Comparison of ENCODE assay signal across 19 cellular contexts in the genomic region with DNA sequence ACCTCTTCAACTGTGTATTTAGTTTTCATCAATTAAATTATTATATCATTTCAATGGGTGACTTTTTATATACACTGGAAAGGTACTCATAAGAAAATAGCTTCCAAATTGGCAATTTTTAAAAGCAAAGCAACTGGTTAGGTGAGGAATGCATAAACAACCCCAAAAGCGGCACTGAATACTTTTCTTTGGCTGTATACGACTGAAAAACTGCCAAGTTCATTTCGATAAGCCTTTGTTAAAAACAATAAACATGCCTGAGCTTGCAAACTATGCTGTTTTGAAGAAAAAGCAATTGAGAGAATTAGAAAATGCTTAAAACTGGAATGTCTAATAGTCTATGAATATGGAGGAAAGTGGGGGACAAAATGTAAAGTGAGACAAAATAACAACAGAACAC. TPM values are rescaled to one million over a fixed set of nuclear protein-coding genes. Genes with fewer than 3 reads are reported as not detected.
A peak's percentile ranks its signal among the peaks of the same experiment; 100 is the strongest.
DNase-seq lines count a peak whose midpoint lies in the region; FAIRE-seq and TF ChIP-seq lines count a peak whose summit lies in the region.
"Had no signal": no experiment of that assay in that cellular context is flagged by ENCODE, and none has a peak within 500 bp of the region (broad histone marks: within the 10 kb centered on the region; RNA-seq: fewer than 3 reads in every experiment).

No MANE protein-coding gene starts in this region.

- H3K4me1 Mint-ChIP-seq in MCF 10A (ENCODE audit: insufficient read depth, unreplicated experiment), result peaks cover 13% of the 10 kb centered on the region

- dilution Hi-C loops in keratinocyte (cut with MboI; ENCODE audit: extremely low pct_ligation_motif_present, low sequenced_read_pairs), result no loop called here

- H3K9me3 Mint-ChIP-seq in MCF 10A (ENCODE audit: unreplicated experiment), result no peaks in the 10 kb centered on the region
- H3K9me3 Mint-ChIP-seq: H9 had no signal

- H4K20me1 ChIP-seq in keratinocyte (ENCODE audit: control insufficient read depth, extremely low read depth, insufficient read depth, low read length), result no peaks in the 10 kb centered on the region
- H4K20me1 ChIP-seq: BLaER1 had no signal

- no peaks in the 10 kb centered on the region for H3K4me1 ChIP-seq in breast epithelium
- peaks cover 14% of the 10 kb centered on the region for H3K4me1 ChIP-seq in keratinocyte (ENCODE audit: control insufficient read depth, extremely low read depth, insufficient read depth, low read length)
- H3K4me1 ChIP-seq: BLaER1 had no signal

- H3K4me2 ChIP-seq in keratinocyte (ENCODE audit: control insufficient read depth, extremely low read depth, insufficient read depth, low read depth, low read length), result peak overlapping the region; percentile 22
- H3K4me2 ChIP-seq: BLaER1 had no signal

- H3K9ac ChIP-seq in keratinocyte (ENCODE audit: control insufficient read depth, extremely low read depth, insufficient read depth, low read length), result no peak overlapping the region
- H3K9ac ChIP-seq: BLaER1 had no signal

- TF ChIP-seq CTCF in MCF 10A (IDR thresholded peaks at IDR 0.05; ENCODE audit: unreplicated experiment) (no peak), breast epithelium (IDR thresholded peaks at IDR 0.05) (no peak), bronchial epithelial cell (IDR thresholded peaks at IDR 0.05; ENCODE audit: insufficient read depth, low read length, severe bottlenecking) (no peak), keratinocyte (optimal IDR thresholded peaks at IDR 0.05 in 1 of 3, IDR thresholded peaks at IDR 0.05 in 1 of 3, conservative IDR thresholded peaks at IDR 0.05 in 1 of 3; ENCODE audit: extremely low read depth in 1 of 3, insufficient read depth in 2 of 3, low read length in 3 of 3) (no peak)

- no TSS peak for BruUV-seq in MCF 10A (replicated peaks; lab: Mats Ljungman, UMichigan)

- TF ChIP-seq POLR2A in breast epithelium (IDR thresholded peaks at IDR 0.05), result no peak

- DNase-seq in MCF 10A (ENCODE audit: unreplicated experiment) (no peak), breast epithelium (ENCODE audit: low spot score in 2 of 2) (no peak), bronchial epithelial cell (ENCODE audit: low read depth) (peak; percentile 63), keratinocyte (ENCODE audit: low read depth, low spot score) (no peak), activated gamma-delta T cell treated with Interleukin-2 at 50 U/mL for 16 hours (no peak), DMS153 treated with DMSO at 0.1 percent for 48 hours (lab: John Stamatoyannopoulos, UW; ENCODE audit: unreplicated experiment) (no peak), NCI-H2196 (lab: John Stamatoyannopoulos, UW; ENCODE audit: unreplicated experiment) (no peak)
- DNase-seq: 8988T; CD4-positive, alpha-beta memory T cell; DMS53; DND-41; EL; H9 had no signal

- peak overlapping the region; percentile 33 for H3K4me3 Mint-ChIP-seq in MCF 10A (ENCODE audit: unreplicated experiment)
- H3K4me3 Mint-ChIP-seq: H9 had no signal

- no peak overlapping the region for H3K27ac Mint-ChIP-seq in MCF 10A (ENCODE audit: low read depth, unreplicated experiment)
- H3K27ac Mint-ChIP-seq: CD14-positive monocyte; CD4-positive, alpha-beta memory T cell; H9 had no signal

- H3K36me3 Mint-ChIP-seq in MCF 10A (ENCODE audit: insufficient read depth, unreplicated experiment), result no peaks in the 10 kb centered on the region
- H3K36me3 Mint-ChIP-seq: CD4-positive, alpha-beta memory T cell had no signal

- H3K27ac ChIP-seq in breast epithelium (no peak overlapping the region), keratinocyte (ENCODE audit: control insufficient read depth, insufficient read depth, low read length) (no peak overlapping the region)
- H3K27ac ChIP-seq: BLaER1 had no signal

- H3K27me3 ChIP-seq in breast epithelium (peaks cover 7 to 42% of the 10 kb centered on the region in 2 donors), bronchial epithelial cell (ENCODE audit: control insufficient read depth, insufficient read depth, low read length) (peaks cover 12% of the 10 kb centered on the region), keratinocyte (ENCODE audit: control insufficient read depth, extremely low read depth, insufficient read depth, low read length) (peaks cover 30% of the 10 kb centered on the region)
- H3K27me3 ChIP-seq: BLaER1 had no signal

- H3K9me3 ChIP-seq in breast epithelium, result no peaks in the 10 kb centered on the region
- no peaks in the 10 kb centered on the region for H3K9me3 ChIP-seq in keratinocyte (ENCODE audit: control insufficient read depth, low read depth, low read length)

- POLR2A ChIA-PET in MCF 10A (lab: Yijun Ruan, JAX), result interaction anchor here (0.6 to 3.8 kb wide), 16 partner anchors 9 to 684 kb away, joined by 3 to 36 read pairs (median 4); partner anchors contain the start of gene KIF20B

- CTCF ChIA-PET in MCF 10A (lab: Yijun Ruan, JAX), result interaction anchor here (0.6 to 1.2 kb wide), 2 partner anchors 19 to 54 kb away, joined by 3 read pairs; no protein-coding TSS in a partner anchor

- no peak overlapping the region for H3K4me3 ChIP-seq in breast epithelium
- no peak overlapping the region for H3K4me3 ChIP-seq in bronchial epithelial cell (ENCODE audit: low read depth, low read length)
- H3K4me3 ChIP-seq in keratinocyte (ENCODE audit: control insufficient read depth in 2 of 3, extremely low read depth in 1 of 3, insufficient read depth in 2 of 3, low read depth in 1 of 3, low read length in 3 of 3), result no peak overlapping the region
- H3K4me3 ChIP-seq: BLaER1, GM12878 had no signal

- no peaks in the 10 kb centered on the region for H3K27me3 Mint-ChIP-seq in MCF 10A (ENCODE audit: insufficient read depth, unreplicated experiment)

- intact Hi-C loops in MCF 10A (cut with micrococcal nuclease) (no loop called here), breast epithelium (cut with DNase I; ENCODE audit: low total_unique reads) (no loop called here)

- no peaks in the 10 kb centered on the region for H3K79me2 ChIP-seq in keratinocyte (ENCODE audit: control insufficient read depth, insufficient read depth, low read length)

- FAIRE-seq in bronchial epithelial cell (lab: Jason Lieb, UNC) (no peak), keratinocyte (lab: Jason Lieb, UNC) (peak; percentile 80)
- FAIRE-seq: GM12878, GM19239, H1 had no signal

- no peaks in the 10 kb centered on the region for H3K9me1 ChIP-seq in keratinocyte (ENCODE audit: control insufficient read depth, extremely low read depth, insufficient read depth, low read length)

- H2AFZ ChIP-seq in keratinocyte (ENCODE audit: control insufficient read depth, low read length), result no peak overlapping the region

- H3K36me3 ChIP-seq in breast epithelium, result no peaks in the 10 kb centered on the region
- no peaks in the 10 kb centered on the region for H3K36me3 ChIP-seq in bronchial epithelial cell (ENCODE audit: control insufficient read depth, insufficient read depth, low read length)
- H3K36me3 ChIP-seq in keratinocyte (ENCODE audit: control insufficient read depth in 2 of 2, extremely low read depth in 1 of 2, insufficient read depth in 2 of 2, low read length in 2 of 2), result no peaks in the 10 kb centered on the region
- H3K36me3 ChIP-seq: BLaER1 had no signal

RNA-seq across cellular contexts. Expression of gene SLC16A12, which starts 2.9 kb away (rescaled TPM):
- total RNA-seq in MCF 10A (2022) (0.09 and 0.10 TPM in 2 replicates), breast epithelium (1 to 10 TPM; 2.6 to 4.8 (median 3.4) TPM), bronchial epithelial cell (not detected in 2 replicates)
- 0.09 to 0.10 TPM (median 0.10 TPM) in 3 replicates for polyA plus RNA-seq in keratinocyte
- polyA plus RNA-seq in keratinocyte (2011; ENCODE audit: low read depth), result not detected
- polyA plus RNA-seq in keratinocyte (2011; cell fraction: cytosol; rRNA removed), result 0.03 and 0.05 TPM in 2 replicates
- polyA plus RNA-seq in keratinocyte (2011; cell fraction: nucleus; rRNA removed), result 0.10 and 0.17 TPM in 2 replicates
- polyA plus RNA-seq in keratinocyte (2012; ENCODE audit: low replicate concordance), result 0.02 TPM in 1 of 2 replicates, not detected in the other
- 0.16 to 0.26 TPM in 2 of 3 replicates, not detected in the other for polyA minus RNA-seq in keratinocyte
- not detected for polyA minus RNA-seq in keratinocyte (2011; cell fraction: cytosol; rRNA and poly(A)+ RNA removed)
- 0.23 TPM in 1 of 2 replicates, not detected in the other for polyA minus RNA-seq in keratinocyte (2011; cell fraction: nucleus; rRNA and poly(A)+ RNA removed)
- total RNA-seq: CD4-positive, alpha-beta memory T cell; G401; GM12878 had no signal
- polyA plus RNA-seq: CD4-positive, alpha-beta memory T cell; GM12878 had no signal
